Comparison of ENCODE assay signal across 8 cellular contexts in the genomic region with DNA sequence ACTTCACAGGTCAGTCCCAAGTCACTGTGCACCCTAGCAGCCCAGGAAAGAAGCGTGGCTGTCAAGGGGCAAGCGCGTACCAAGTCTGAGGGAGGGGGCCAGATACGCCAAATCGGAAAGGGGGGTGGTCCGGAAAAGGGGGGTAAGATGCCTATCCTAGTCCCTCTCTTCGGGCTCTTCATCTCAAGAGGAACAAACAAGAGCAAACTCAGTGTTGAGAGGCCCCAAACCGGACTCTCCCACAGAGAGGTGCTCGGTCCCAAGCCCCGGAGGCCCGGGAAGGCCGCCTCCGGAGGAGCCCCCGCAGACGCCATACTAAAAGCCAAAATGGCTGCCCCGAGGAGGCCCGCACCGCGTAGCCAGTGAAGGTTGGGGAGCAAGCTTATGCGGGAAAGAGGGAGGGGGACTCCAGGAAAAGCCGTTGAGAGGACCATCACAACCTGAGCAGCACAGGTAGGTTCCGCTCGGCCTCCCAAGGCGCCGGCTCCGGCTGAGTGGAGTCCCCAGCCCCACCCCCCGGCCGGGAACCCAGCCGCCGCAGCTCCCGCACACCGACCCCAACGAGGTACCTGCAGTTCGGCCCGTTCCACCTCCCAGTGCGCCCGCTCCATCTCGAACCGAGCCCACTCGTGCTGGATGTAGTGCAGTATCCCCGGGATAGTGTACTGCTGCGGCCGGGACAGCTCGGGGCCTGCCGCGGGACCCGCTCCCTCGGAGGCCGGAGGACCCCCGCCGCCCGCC. TPM values are rescaled to one million over a fixed set of nuclear protein-coding genes. Genes with fewer than 3 reads are reported as not detected.
DNase-seq lines count a peak whose midpoint lies in the region; ATAC-seq and TF ChIP-seq lines count a peak whose summit lies in the region.

A gene with protein sequence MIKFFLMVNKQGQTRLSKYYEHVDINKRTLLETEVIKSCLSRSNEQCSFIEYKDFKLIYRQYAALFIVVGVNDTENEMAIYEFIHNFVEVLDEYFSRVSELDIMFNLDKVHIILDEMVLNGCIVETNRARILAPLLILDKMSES (plus strand): TSS at position 315 of the 741 bp plus-strand sequence. CDS start 40,548 bp downstream, outside the sequence.

- CTCF ChIA-PET in activated CD4-positive, alpha-beta T cell treated with anti-CD3 and anti-CD28 coated beads, Interleukin-2, amount 10 ng/mL, durations not matched to agents 7 days and 5 days (lab: Charles Lee): interaction anchor here (0.9 to 1.3 kb wide), 3 partner anchors 15 to 182 kb away, joined by 3 to 4 read pairs (median 3); a partner anchor contains a TSS

- H3K79me2 ChIP-seq in GM23338 (replicated peaks; ENCODE audit: insufficient read depth): peaks cover 78% of the 10 kb centered on the region

- H3K4me2 ChIP-seq in GM23338: peak within 1 kb of the TSS; percentile 91

- H3K4me1 Mint-ChIP-seq in GM23338: peaks cover 33% of the 10 kb centered on the region
- peaks cover 49% of the 10 kb centered on the region for H3K4me1 Mint-ChIP-seq in activated CD4-positive, alpha-beta T cell treated with anti-CD3 and anti-CD28 coated beads, Interleukin-2, amount 10 ng/mL, durations not matched to agents 7 days and 5 days

- POLR2A ChIA-PET in activated CD4-positive, alpha-beta T cell treated with anti-CD3 and anti-CD28 coated beads, Interleukin-2, amount 10 ng/mL, durations not matched to agents 7 days and 5 days (lab: Charles Lee): interaction anchor here (1.5 kb wide), 1 partner anchor 403 kb away, joined by 3 read pairs; no protein-coding TSS in a partner anchor

- H3K27ac ChIP-seq in GM23338 (ENCODE audit: low read depth) (peak within 1 kb of the TSS; percentile 98), coronary artery (peak within 1 kb of the TSS; percentile 99 to 100), right lobe of liver (peak within 1 kb of the TSS; percentile 98 to 99 (median 98))

- H3K9me3 Mint-ChIP-seq in GM23338: no peaks in the 10 kb centered on the region; the same call in 2 of the 3 replicates
- H3K9me3 Mint-ChIP-seq in activated CD4-positive, alpha-beta T cell treated with anti-CD3 and anti-CD28 coated beads, Interleukin-2, amount 10 ng/mL, durations not matched to agents 7 days and 5 days: no peaks in the 10 kb centered on the region

- ATAC-seq in GM23338 (peak; percentile 53), right lobe of liver (peak; percentile 5 to 24 (median 14))

- H3K4me1 ChIP-seq in GM23338 (ENCODE audit: insufficient read depth) (peaks cover 20% of the 10 kb centered on the region), right lobe of liver (peaks cover 0 to 18% (median 2%) of the 10 kb centered on the region in 4 donors)

- H3K9me3 ChIP-seq in right lobe of liver: no peaks in the 10 kb centered on the region

- H3K27ac Mint-ChIP-seq in GM23338: peak within 1 kb of the TSS; percentile 79
- peak within 1 kb of the TSS; percentile 98 for H3K27ac Mint-ChIP-seq in activated CD4-positive, alpha-beta T cell treated with anti-CD3 and anti-CD28 coated beads, Interleukin-2, amount 10 ng/mL, durations not matched to agents 7 days and 5 days

- H3K9me2 ChIP-seq in GM23338 (ENCODE audit: insufficient read depth): no peaks in the 10 kb centered on the region

- TF ChIP-seq CTCF in GM23338 (conservative IDR thresholded peaks at IDR 0.05; ENCODE audit: low read depth in 2 of 2) (no peak), coronary artery (IDR thresholded peaks at IDR 0.05) (no peak), right lobe of liver (IDR thresholded peaks at IDR 0.05) (no peak)

- peaks cover 11% of the 10 kb centered on the region for H3K36me3 Mint-ChIP-seq in GM23338 (ENCODE audit: low read depth)
- peaks cover 19% of the 10 kb centered on the region for H3K36me3 Mint-ChIP-seq in activated CD4-positive, alpha-beta T cell treated with anti-CD3 and anti-CD28 coated beads, Interleukin-2, amount 10 ng/mL, durations not matched to agents 7 days and 5 days (ENCODE audit: low read depth)

- peaks cover 2% of the 10 kb centered on the region for H3K27me3 Mint-ChIP-seq in GM23338 (ENCODE audit: insufficient read depth, low read depth, poor library complexity)
- H3K27me3 Mint-ChIP-seq in activated CD4-positive, alpha-beta T cell treated with anti-CD3 and anti-CD28 coated beads, Interleukin-2, amount 10 ng/mL, durations not matched to agents 7 days and 5 days: no peaks in the 10 kb centered on the region

- H2AFZ ChIP-seq in GM23338: peak within 1 kb of the TSS; percentile 38; the same call in 1 of the 2 replicates

- H3K4me3 ChIP-seq in GM23338 (peak within 1 kb of the TSS; percentile 72), coronary artery (peak within 1 kb of the TSS; percentile 91), right lobe of liver (peak within 1 kb of the TSS; percentile 92 to 95 (median 93))

- H3K4me3 Mint-ChIP-seq in GM23338: peak within 1 kb of the TSS; percentile 86
- H3K4me3 Mint-ChIP-seq in activated CD4-positive, alpha-beta T cell treated with anti-CD3 and anti-CD28 coated beads, Interleukin-2, amount 10 ng/mL, durations not matched to agents 7 days and 5 days: peak within 1 kb of the TSS; percentile 80

- WGBS in right lobe of liver (ENCODE audit: insufficient coverage, low coverage, low lambda C conversion rate, missing lambda C conversion rate): 0% methylated on average over 17 of the region's 52 CpGs

- peaks cover 31% of the 10 kb centered on the region for H4K20me1 ChIP-seq in GM23338 (replicated peaks; ENCODE audit: insufficient read depth)

- DNase-seq in DMS79 (lab: John Stamatoyannopoulos, UW) (peak; percentile 41), GM23338 (ENCODE audit: low spot score) (peak; percentile 71), NCI-H2107 treated with DMSO at 0.1 percent for 48 hours (lab: John Stamatoyannopoulos, UW; ENCODE audit: unreplicated experiment) (peak; percentile 69), coronary artery (ENCODE audit: low spot score) (peak; percentile 75), right lobe of liver (peak; percentile 64 to 71 (median 68)), NCI-H128 (lab: John Stamatoyannopoulos, UW; ENCODE audit: unreplicated experiment) (no peak)
- DNase-seq in activated CD4-positive, alpha-beta T cell treated with anti-CD3 and anti-CD28 coated beads, Interleukin-2, amount 10 ng/mL, durations not matched to agents 7 days and 5 days: peak; percentile 52
- peak; percentile 52 for DNase-seq in stimulated activated CD4-positive, alpha-beta T cell treated with anti-CD3 and anti-CD28 coated beads, Interleukin-4, amount 100 ng/mL, for 24 hours

- H3K36me3 ChIP-seq in GM23338 (ENCODE audit: insufficient read depth) (no peaks in the 10 kb centered on the region), right lobe of liver (no peaks in the 10 kb centered on the region)

- TF ChIP-seq POLR2A in right lobe of liver (IDR thresholded peaks at IDR 0.05): no peak

- H3F3A ChIP-seq in GM23338 (replicated peaks; ENCODE audit: low read depth): peaks cover 11% of the 10 kb centered on the region

- intact Hi-C loops in right lobe of liver (cut with DNase I): no loop called here

- H3K27me3 ChIP-seq in GM23338 (ENCODE audit: insufficient read depth) (no peaks in the 10 kb centered on the region), right lobe of liver (no peaks in the 10 kb centered on the region)

TF ChIP-seq in GM23338, 12 proteins besides CTCF, POLR2A, EP300 and RAD21:
- TF ChIP-seq, protein P1, sequence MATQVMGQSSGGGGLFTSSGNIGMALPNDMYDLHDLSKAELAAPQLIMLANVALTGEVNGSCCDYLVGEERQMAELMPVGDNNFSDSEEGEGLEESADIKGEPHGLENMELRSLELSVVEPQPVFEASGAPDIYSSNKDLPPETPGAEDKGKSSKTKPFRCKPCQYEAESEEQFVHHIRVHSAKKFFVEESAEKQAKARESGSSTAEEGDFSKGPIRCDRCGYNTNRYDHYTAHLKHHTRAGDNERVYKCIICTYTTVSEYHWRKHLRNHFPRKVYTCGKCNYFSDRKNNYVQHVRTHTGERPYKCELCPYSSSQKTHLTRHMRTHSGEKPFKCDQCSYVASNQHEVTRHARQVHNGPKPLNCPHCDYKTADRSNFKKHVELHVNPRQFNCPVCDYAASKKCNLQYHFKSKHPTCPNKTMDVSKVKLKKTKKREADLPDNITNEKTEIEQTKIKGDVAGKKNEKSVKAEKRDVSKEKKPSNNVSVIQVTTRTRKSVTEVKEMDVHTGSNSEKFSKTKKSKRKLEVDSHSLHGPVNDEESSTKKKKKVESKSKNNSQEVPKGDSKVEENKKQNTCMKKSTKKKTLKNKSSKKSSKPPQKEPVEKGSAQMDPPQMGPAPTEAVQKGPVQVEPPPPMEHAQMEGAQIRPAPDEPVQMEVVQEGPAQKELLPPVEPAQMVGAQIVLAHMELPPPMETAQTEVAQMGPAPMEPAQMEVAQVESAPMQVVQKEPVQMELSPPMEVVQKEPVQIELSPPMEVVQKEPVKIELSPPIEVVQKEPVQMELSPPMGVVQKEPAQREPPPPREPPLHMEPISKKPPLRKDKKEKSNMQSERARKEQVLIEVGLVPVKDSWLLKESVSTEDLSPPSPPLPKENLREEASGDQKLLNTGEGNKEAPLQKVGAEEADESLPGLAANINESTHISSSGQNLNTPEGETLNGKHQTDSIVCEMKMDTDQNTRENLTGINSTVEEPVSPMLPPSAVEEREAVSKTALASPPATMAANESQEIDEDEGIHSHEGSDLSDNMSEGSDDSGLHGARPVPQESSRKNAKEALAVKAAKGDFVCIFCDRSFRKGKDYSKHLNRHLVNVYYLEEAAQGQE (IDR thresholded peaks at IDR 0.05; ENCODE audit: unreplicated experiment): no peak
- no peak for TF ChIP-seq EZH2phosphoT487 (IDR thresholded peaks at IDR 0.05; ENCODE audit: unreplicated experiment)
- no peak for TF ChIP-seq ZNF114 (CRISPR knock-in tag; IDR thresholded peaks at IDR 0.05)
- peak; percentile 23; the same call in 1 of the 2 replicates for TF ChIP-seq POLR2AphosphoS5 (IDR thresholded peaks at IDR 0.05; ENCODE audit: low read depth)
TF ChIP-seq in GM23338: peak in this region for 1.

RNA-seq across cellular contexts. Expression of the gene that starts here (rescaled TPM):
- 13.4 and 25.9 TPM in 2 replicates for total RNA-seq in GM23338 (2014; rRNA removed; shearing (Covaris generic))
- polyA plus RNA-seq in GM23338 (2016; fragmentation: Nextera tagmentation; extraction: Ambion mirVana): 13.3 and 15.7 TPM in 2 replicates
- total RNA-seq in activated CD4-positive, alpha-beta T cell treated with anti-CD3 and anti-CD28 coated beads, Interleukin-2, amount 10 ng/mL, durations not matched to agents 7 days and 5 days: 1 to 10 TPM; 5.1 to 6.4 TPM
- total RNA-seq in right lobe of liver: 1 to 10 TPM; 2.0 to 5.3 (median 2.5) TPM
